In genomic region chr16:67471758-67472384, GRCh38 we compare ENCODE assay signal across 27 cellular contexts. TPM values are rescaled to one million over a fixed set of nuclear protein-coding genes. Genes with fewer than 3 reads are reported as not detected.
DNase-seq lines count a peak whose midpoint lies in the region; ATAC-seq and TF ChIP-seq lines count a peak whose summit lies in the region.
"Had no signal": no experiment of that assay in that cellular context is flagged by ENCODE, and none has a peak within 500 bp of the region (broad histone marks: within the 10 kb centered on the region; RNA-seq: fewer than 3 reads in every experiment).

No MANE protein-coding gene starts in this region.

- H3K27me3 ChIP-seq in right atrium auricular region = no peaks in the 10 kb centered on the region
- H3K27me3 ChIP-seq: SJSA1 had no signal

- no peak overlapping the region for H3K4me3 Mint-ChIP-seq in endothelial cell (ENCODE audit: unreplicated experiment)
- H3K4me3 Mint-ChIP-seq in stimulated activated effector memory CD8-positive, alpha-beta T cell treated with anti-CD3 and anti-CD28 coated beads, Interleukin-12 subunit alpha, Interleukin-12 subunit beta, amount 100 ng/mL, for 72 hours = no peak overlapping the region
- H3K4me3 Mint-ChIP-seq: CD4-positive, alpha-beta T cell had no signal

- H3K9me3 ChIP-seq in right atrium auricular region = no peaks in the 10 kb centered on the region
- H3K9me3 ChIP-seq: SJSA1 had no signal

- peaks cover 18% of the 10 kb centered on the region for H3K4me1 Mint-ChIP-seq in endothelial cell (ENCODE audit: unreplicated experiment)
- H3K4me1 Mint-ChIP-seq in stimulated activated effector memory CD8-positive, alpha-beta T cell treated with anti-CD3 and anti-CD28 coated beads, Interleukin-12 subunit alpha, Interleukin-12 subunit beta, amount 100 ng/mL, for 72 hours = peaks cover 75% of the 10 kb centered on the region

- peak overlapping the region; percentile 2 for H3K27ac Mint-ChIP-seq in endothelial cell (ENCODE audit: unreplicated experiment)
- H3K27ac Mint-ChIP-seq in stimulated activated effector memory CD8-positive, alpha-beta T cell treated with anti-CD3 and anti-CD28 coated beads, Interleukin-12 subunit alpha, Interleukin-12 subunit beta, amount 100 ng/mL, for 72 hours = peak overlapping the region; percentile 86

- peaks cover 12% of the 10 kb centered on the region for H3K36me3 Mint-ChIP-seq in endothelial cell (ENCODE audit: low read depth, unreplicated experiment)
- peaks cover 3% of the 10 kb centered on the region for H3K36me3 Mint-ChIP-seq in stimulated activated effector memory CD8-positive, alpha-beta T cell treated with anti-CD3 and anti-CD28 coated beads, Interleukin-12 subunit alpha, Interleukin-12 subunit beta, amount 100 ng/mL, for 72 hours

- peaks cover 5% of the 10 kb centered on the region for H3K27me3 Mint-ChIP-seq in endothelial cell (ENCODE audit: unreplicated experiment)
- H3K27me3 Mint-ChIP-seq: CD4-positive, alpha-beta T cell had no signal

- no peak overlapping the region for H3K4me3 ChIP-seq in right atrium auricular region
- H3K4me3 ChIP-seq: SJSA1 had no signal

- no peaks in the 10 kb centered on the region for H3K9me3 Mint-ChIP-seq in endothelial cell (ENCODE audit: unreplicated experiment)
- no peaks in the 10 kb centered on the region for H3K9me3 Mint-ChIP-seq in stimulated activated effector memory CD8-positive, alpha-beta T cell treated with anti-CD3 and anti-CD28 coated beads, Interleukin-12 subunit alpha, Interleukin-12 subunit beta, amount 100 ng/mL, for 72 hours
- H3K9me3 Mint-ChIP-seq: CD4-positive, alpha-beta T cell had no signal

- POLR2A ChIA-PET in RWPE1 (lab: Yijun Ruan, JAX; ENCODE audit: low non-redundant PET) = no interaction called here

- no peaks in the 10 kb centered on the region for H3K36me3 ChIP-seq in right atrium auricular region

- DNase-seq in Right ventricle myocardium inferior (ENCODE audit: missing footprints) (peak; percentile 30), right atrium auricular region (ENCODE audit: low spot score) (no peak), RWPE1 (ENCODE audit: low spot score) (no peak), endothelial cell (ENCODE audit: low spot score) (no peak), epidermal melanocyte (ENCODE audit: insufficient read length, low spot score) (no peak), NCI-H526 (lab: John Stamatoyannopoulos, UW) (no peak)
- peak in 1 of 2 donors; percentile 55 for DNase-seq in stimulated activated effector memory CD8-positive, alpha-beta T cell treated with anti-CD3 and anti-CD28 coated beads, Interleukin-12 subunit alpha, Interleukin-12 subunit beta, amount 100 ng/mL, for 72 hours (ENCODE audit: low spot score in 2 of 2)
- DNase-seq: 8988T; ACHN; CD4-positive, alpha-beta T cell; GDM1; Karpas-422; NCI-H1092 treated with DMSO at 0.1 percent for 48 hours; NCI-H1436; NCI-H187; NCI-H2081 treated with DMSO at 0.1 percent for 48 hours; NCI-H2171; NCI-H345; NCI-H524; NCI-H774; PC-3; Right ventricle myocardium superior had no signal

- ATAC-seq in Right ventricle myocardium inferior (no peak), GM18519 (IDR thresholded peaks at IDR 0.05; ENCODE audit: low FRiP score, unreplicated experiment) (no peak)
- peak; percentile 71 for ATAC-seq in stimulated activated effector memory CD8-positive, alpha-beta T cell treated with anti-CD3 and anti-CD28 coated beads, Interleukin-12 subunit alpha, Interleukin-12 subunit beta, amount 100 ng/mL, for 72 hours
- ATAC-seq: HepG2, PC-3 had no signal

- H3K27ac ChIP-seq in right atrium auricular region (no peak overlapping the region), RWPE1 (0 out of 2 replicates have a peak overlapping the region, but pooled peaks have one; percentile 6)
- H3K27ac ChIP-seq: SJSA1 had no signal

- intact Hi-C loops in Right ventricle myocardium inferior (cut with DNase I) = no loop called here

- peaks cover 0 to 65% of the 10 kb centered on the region in 2 donors for H3K4me1 ChIP-seq in right atrium auricular region

- CTCF ChIA-PET in RWPE1 (lab: Yijun Ruan, JAX) = interaction anchor here (0.5 kb wide), 1 partner anchor 365 kb away, joined by 3 read pairs; no protein-coding TSS in a partner anchor

- TF ChIP-seq CTCF in right atrium auricular region (IDR thresholded peaks at IDR 0.05) (no peak), RWPE1 (conservative IDR thresholded peaks at IDR 0.05; ENCODE audit: low read depth) (no peak), endothelial cell (IDR thresholded peaks at IDR 0.05; ENCODE audit: unreplicated experiment) (no peak)

RNA-seq across cellular contexts. Expression of gene ATP6V0D1, which starts 9.1 kb away (rescaled TPM):
- total RNA-seq in Right ventricle myocardium inferior (67.7 TPM), right atrium auricular region (10 to 100 TPM; 79.7 to 95.7 TPM), endothelial cell (ENCODE audit: unreplicated experiment) (107 TPM)

RNA-seq across cellular contexts. Expression of gene AGRP, which starts 11.5 kb away (rescaled TPM):
- total RNA-seq in Right ventricle myocardium inferior (not detected), right atrium auricular region (not detected), endothelial cell (ENCODE audit: unreplicated experiment) (not detected)
- total RNA-seq: CD4-positive, alpha-beta T cell; H4; HepG2; HT1080; PC-3; Right ventricle myocardium superior; SJSA1 had no signal

RNA-seq across cellular contexts. Expression of gene HSD11B2, which starts 41.0 kb away (rescaled TPM):
- total RNA-seq in Right ventricle myocardium inferior = 0.81 TPM
- total RNA-seq in right atrium auricular region = not detected
- 3.3 TPM for total RNA-seq in endothelial cell (ENCODE audit: unreplicated experiment)
- total RNA-seq: CD4-positive, alpha-beta T cell; SJSA1 had no signal

RNA-seq across cellular contexts. Expression of gene ZDHHC1, which starts 55.6 kb away (rescaled TPM):
- 2.9 TPM for total RNA-seq in Right ventricle myocardium inferior
- 10 to 100 TPM in 1 of 2 donors, 1 to 10 TPM in 1; 8.9 to 11.8 TPM for total RNA-seq in right atrium auricular region
- 7.2 TPM for total RNA-seq in endothelial cell (ENCODE audit: unreplicated experiment)

RNA-seq across cellular contexts. Expression of gene RIPOR1, which starts 56.8 kb away (rescaled TPM):
- total RNA-seq in Right ventricle myocardium inferior (68.4 TPM), right atrium auricular region (10 to 100 TPM; 43.9 to 66.9 TPM), endothelial cell (ENCODE audit: unreplicated experiment) (184 TPM)
